ENCODE assay signal across 1 cellular context in the genomic region with DNA sequence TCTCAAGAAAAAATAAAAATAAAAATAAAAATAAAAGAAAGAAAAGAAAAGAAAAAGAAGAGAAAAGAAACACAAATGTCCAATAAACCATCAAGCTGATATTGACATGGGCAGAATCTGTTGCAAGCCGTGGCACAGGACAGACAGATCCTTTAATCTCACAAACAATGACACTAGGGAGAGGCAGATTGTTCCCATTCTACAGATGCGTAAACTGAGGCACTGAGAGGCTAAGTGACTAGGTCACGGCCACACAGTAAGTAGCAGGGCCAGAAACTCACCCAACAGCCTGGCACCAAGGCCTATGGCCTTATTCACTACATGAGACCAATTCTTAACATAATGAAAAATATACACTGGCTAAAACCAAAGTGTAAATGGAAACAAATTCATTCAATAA.
TF ChIP-seq lines count a peak whose summit lies in the region.

No MANE protein-coding gene starts in this region.

TF ChIP-seq in K562, 482 proteins besides CTCF, POLR2A, EP300 and RAD21 (continued from another document):
- TF ChIP-seq CC2D1A (IDR thresholded peaks at IDR 0.05) = no peak
- no peak for TF ChIP-seq MIER1 (IDR thresholded peaks at IDR 0.05; ENCODE audit: low read depth)
- TF ChIP-seq SMARCA5 (IDR thresholded peaks at IDR 0.05) = peak; percentile 49; the same call in 1 of the 2 replicates
- TF ChIP-seq POLR3G (IDR thresholded peaks at IDR 0.05; ENCODE audit: extremely low read depth, insufficient read length, insufficient replicate concordance) = no peak
- no peak for TF ChIP-seq KAT2B (IDR thresholded peaks at IDR 0.05; ENCODE audit: low read depth, low read length)
- TF ChIP-seq TRIM28 (IDR thresholded peaks at IDR 0.05) = no peak
- no peak for TF ChIP-seq E2F3 (CRISPR knock-in tag; IDR thresholded peaks at IDR 0.05)
- TF ChIP-seq TCFL5 (CRISPR knock-in tag; conservative IDR thresholded peaks at IDR 0.05) = no peak
- TF ChIP-seq MXD1 (CRISPR knock-in tag; IDR thresholded peaks at IDR 0.05; ENCODE audit: borderline replicate concordance, poor library complexity, severe bottlenecking) = no peak
- no peak for TF ChIP-seq PBX2 (CRISPR knock-in tag; IDR thresholded peaks at IDR 0.05; ENCODE audit: low read depth)
- no peak for TF ChIP-seq PBX2 (tag; conservative IDR thresholded peaks at IDR 0.05; ENCODE audit: low read depth)
- TF ChIP-seq, protein P1, sequence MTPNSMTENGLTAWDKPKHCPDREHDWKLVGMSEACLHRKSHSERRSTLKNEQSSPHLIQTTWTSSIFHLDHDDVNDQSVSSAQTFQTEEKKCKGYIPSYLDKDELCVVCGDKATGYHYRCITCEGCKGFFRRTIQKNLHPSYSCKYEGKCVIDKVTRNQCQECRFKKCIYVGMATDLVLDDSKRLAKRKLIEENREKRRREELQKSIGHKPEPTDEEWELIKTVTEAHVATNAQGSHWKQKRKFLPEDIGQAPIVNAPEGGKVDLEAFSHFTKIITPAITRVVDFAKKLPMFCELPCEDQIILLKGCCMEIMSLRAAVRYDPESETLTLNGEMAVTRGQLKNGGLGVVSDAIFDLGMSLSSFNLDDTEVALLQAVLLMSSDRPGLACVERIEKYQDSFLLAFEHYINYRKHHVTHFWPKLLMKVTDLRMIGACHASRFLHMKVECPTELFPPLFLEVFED (CRISPR knock-in tag; conservative IDR thresholded peaks at IDR 0.05) = no peak
- peak; percentile 33 to 44; a peak in 3 of 4 replicates for TF ChIP-seq KDM1A (IDR thresholded peaks at IDR 0.05)
- TF ChIP-seq RFX1 (IDR thresholded peaks at IDR 0.05) = no peak
- TF ChIP-seq, protein P2, sequence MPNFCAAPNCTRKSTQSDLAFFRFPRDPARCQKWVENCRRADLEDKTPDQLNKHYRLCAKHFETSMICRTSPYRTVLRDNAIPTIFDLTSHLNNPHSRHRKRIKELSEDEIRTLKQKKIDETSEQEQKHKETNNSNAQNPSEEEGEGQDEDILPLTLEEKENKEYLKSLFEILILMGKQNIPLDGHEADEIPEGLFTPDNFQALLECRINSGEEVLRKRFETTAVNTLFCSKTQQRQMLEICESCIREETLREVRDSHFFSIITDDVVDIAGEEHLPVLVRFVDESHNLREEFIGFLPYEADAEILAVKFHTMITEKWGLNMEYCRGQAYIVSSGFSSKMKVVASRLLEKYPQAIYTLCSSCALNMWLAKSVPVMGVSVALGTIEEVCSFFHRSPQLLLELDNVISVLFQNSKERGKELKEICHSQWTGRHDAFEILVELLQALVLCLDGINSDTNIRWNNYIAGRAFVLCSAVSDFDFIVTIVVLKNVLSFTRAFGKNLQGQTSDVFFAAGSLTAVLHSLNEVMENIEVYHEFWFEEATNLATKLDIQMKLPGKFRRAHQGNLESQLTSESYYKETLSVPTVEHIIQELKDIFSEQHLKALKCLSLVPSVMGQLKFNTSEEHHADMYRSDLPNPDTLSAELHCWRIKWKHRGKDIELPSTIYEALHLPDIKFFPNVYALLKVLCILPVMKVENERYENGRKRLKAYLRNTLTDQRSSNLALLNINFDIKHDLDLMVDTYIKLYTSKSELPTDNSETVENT (CRISPR knock-in tag; IDR thresholded peaks at IDR 0.05) = no peak
- no peak for TF ChIP-seq NFATC3 (IDR thresholded peaks at IDR 0.05)
- TF ChIP-seq HDAC6 (IDR thresholded peaks at IDR 0.05; ENCODE audit: low read depth, low read length) = no peak
- no peak for TF ChIP-seq MTA2 (IDR thresholded peaks at IDR 0.05; ENCODE audit: low read depth)
- TF ChIP-seq SRSF7 (optimal IDR thresholded peaks at IDR 0.05; ENCODE audit: low read depth, low read length) = no peak
- no peak for TF ChIP-seq RBM34 (IDR thresholded peaks at IDR 0.05; ENCODE audit: borderline replicate concordance, insufficient read depth, low read length)
- TF ChIP-seq GABPA (tag; conservative IDR thresholded peaks at IDR 0.05; ENCODE audit: low read depth) = no peak
- TF ChIP-seq ATF7 (IDR thresholded peaks at IDR 0.05) = no peak
- TF ChIP-seq CBX1 (IDR thresholded peaks at IDR 0.05; ENCODE audit: low read depth) = peak; percentile 46; the same call in 1 of the 2 replicates
- TF ChIP-seq BCOR (IDR thresholded peaks at IDR 0.05) = peak; percentile 91
- TF ChIP-seq POLR2H (tag; IDR thresholded peaks at IDR 0.05; ENCODE audit: low read depth) = no peak
- no peak for TF ChIP-seq TEAD4 (IDR thresholded peaks at IDR 0.05; ENCODE audit: low read length)
- TF ChIP-seq TEAD4 (CRISPR knock-in tag; IDR thresholded peaks at IDR 0.05; ENCODE audit: borderline replicate concordance) = no peak
- TF ChIP-seq PURB (CRISPR knock-in tag; IDR thresholded peaks at IDR 0.05; ENCODE audit: low read depth) = no peak
- TF ChIP-seq RBM25 (IDR thresholded peaks at IDR 0.05; ENCODE audit: low read depth, low read length, severe bottlenecking) = peak; percentile 76
- no peak for TF ChIP-seq ZNF778 (CRISPR knock-in tag; IDR thresholded peaks at IDR 0.05)
- no peak for TF ChIP-seq FOS (IDR thresholded peaks at IDR 0.05; ENCODE audit: extremely low read depth, insufficient read length)
- TF ChIP-seq GTF2A2 (tag; IDR thresholded peaks at IDR 0.05) = no peak
- TF ChIP-seq U2AF1 (optimal IDR thresholded peaks at IDR 0.05; ENCODE audit: low read depth, low read length) = no peak
- TF ChIP-seq MTA1 (IDR thresholded peaks at IDR 0.05; ENCODE audit: borderline replicate concordance) = no peak
- TF ChIP-seq, protein P3, sequence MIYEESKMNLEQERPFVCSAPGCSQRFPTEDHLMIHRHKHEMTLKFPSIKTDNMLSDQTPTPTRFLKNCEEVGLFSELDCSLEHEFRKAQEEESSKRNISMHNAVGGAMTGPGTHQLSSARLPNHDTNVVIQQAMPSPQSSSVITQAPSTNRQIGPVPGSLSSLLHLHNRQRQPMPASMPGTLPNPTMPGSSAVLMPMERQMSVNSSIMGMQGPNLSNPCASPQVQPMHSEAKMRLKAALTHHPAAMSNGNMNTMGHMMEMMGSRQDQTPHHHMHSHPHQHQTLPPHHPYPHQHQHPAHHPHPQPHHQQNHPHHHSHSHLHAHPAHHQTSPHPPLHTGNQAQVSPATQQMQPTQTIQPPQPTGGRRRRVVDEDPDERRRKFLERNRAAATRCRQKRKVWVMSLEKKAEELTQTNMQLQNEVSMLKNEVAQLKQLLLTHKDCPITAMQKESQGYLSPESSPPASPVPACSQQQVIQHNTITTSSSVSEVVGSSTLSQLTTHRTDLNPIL (CRISPR knock-in tag; IDR thresholded peaks at IDR 0.05) = no peak
- no peak for TF ChIP-seq ZNF695 (CRISPR knock-in tag; IDR thresholded peaks at IDR 0.05)
- no peak for TF ChIP-seq AFF4 (CRISPR knock-in tag; IDR thresholded peaks at IDR 0.05)
- TF ChIP-seq SMARCC2 (IDR thresholded peaks at IDR 0.05; ENCODE audit: low read depth) = no peak
- no peak for TF ChIP-seq CAMTA2 (CRISPR knock-in tag; conservative IDR thresholded peaks at IDR 0.05)
- no peak for TF ChIP-seq ZBED1 (IDR thresholded peaks at IDR 0.05)
- TF ChIP-seq, protein P4, sequence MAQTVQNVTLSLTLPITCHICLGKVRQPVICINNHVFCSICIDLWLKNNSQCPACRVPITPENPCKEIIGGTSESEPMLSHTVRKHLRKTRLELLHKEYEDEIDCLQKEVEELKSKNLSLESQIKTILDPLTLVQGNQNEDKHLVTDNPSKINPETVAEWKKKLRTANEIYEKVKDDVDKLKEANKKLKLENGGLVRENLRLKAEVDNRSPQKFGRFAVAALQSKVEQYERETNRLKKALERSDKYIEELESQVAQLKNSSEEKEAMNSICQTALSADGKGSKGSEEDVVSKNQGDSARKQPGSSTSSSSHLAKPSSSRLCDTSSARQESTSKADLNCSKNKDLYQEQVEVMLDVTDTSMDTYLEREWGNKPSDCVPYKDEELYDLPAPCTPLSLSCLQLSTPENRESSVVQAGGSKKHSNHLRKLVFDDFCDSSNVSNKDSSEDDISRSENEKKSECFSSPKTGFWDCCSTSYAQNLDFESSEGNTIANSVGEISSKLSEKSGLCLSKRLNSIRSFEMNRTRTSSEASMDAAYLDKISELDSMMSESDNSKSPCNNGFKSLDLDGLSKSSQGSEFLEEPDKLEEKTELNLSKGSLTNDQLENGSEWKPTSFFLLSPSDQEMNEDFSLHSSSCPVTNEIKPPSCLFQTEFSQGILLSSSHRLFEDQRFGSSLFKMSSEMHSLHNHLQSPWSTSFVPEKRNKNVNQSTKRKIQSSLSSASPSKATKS (CRISPR knock-in tag; IDR thresholded peaks at IDR 0.05) = no peak
- TF ChIP-seq EWSR1 (IDR thresholded peaks at IDR 0.05; ENCODE audit: borderline replicate concordance, low read depth, partially characterized antibody) = no peak
- TF ChIP-seq GABPB2 (CRISPR knock-in tag; conservative IDR thresholded peaks at IDR 0.05) = no peak
